1 cellular context compared by ENCODE assay signal in genomic region chr10:59971915-59972314, GRCh38.
TF ChIP-seq lines count a peak whose summit lies in the region.

No MANE protein-coding gene starts in this region.

TF ChIP-seq in GM23338, 12 proteins besides CTCF, POLR2A, EP300 and RAD21 (continued from another document):
- TF ChIP-seq REST (IDR thresholded peaks at IDR 0.05; ENCODE audit: unreplicated experiment), result no peak
- TF ChIP-seq EZH2phosphoT487 (IDR thresholded peaks at IDR 0.05; ENCODE audit: unreplicated experiment), result no peak
- no peak for TF ChIP-seq POLR2AphosphoS5 (IDR thresholded peaks at IDR 0.05; ENCODE audit: low read depth)
- no peak for TF ChIP-seq ZNF331 (CRISPR knock-in tag; IDR thresholded peaks at IDR 0.05; ENCODE audit: low read depth)
- TF ChIP-seq STAT1 (IDR thresholded peaks at IDR 0.05; ENCODE audit: unreplicated experiment), result no peak
- no peak for TF ChIP-seq CREB1 (CRISPR knock-in tag; IDR thresholded peaks at IDR 0.05; ENCODE audit: low read depth)
